1 cellular context compared by ENCODE assay signal in the genomic region with DNA sequence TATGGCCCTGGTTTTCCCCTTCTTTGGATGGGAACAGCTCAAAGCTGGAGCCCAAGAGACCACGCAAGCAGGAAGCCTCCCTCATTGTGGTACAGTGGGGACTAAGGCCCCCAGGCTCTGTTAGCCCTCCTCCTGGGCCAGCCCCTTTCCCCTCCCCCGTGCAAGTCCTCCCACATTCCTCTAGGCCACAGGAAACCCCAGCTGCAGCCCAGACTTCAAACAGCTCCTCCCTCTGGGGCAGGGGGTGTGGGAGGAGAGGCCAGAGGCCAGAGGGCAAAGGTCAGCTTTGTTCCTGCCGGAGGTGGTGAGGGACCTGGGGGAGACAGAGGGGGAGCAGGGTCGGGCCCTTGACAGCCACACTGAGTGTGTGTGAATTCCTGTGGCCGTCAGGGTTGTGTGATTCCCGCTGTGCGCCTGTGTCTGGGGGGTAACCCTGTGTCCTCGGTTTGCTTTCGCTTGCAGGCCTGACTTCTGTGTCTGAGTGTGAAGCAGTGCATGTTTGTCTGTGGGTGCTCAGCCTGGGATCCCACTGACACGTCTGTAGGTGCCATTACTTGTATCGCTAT.
A peak's percentile ranks its signal among the peaks of the same experiment; 100 is the strongest.
TF ChIP-seq lines count a peak whose summit lies in the region.

No MANE protein-coding gene starts in this region.

TF ChIP-seq in HepG2, 621 proteins besides CTCF, POLR2A, EP300 and RAD21 (continues in another document):
- TF ChIP-seq ZNF781 (CRISPR knock-in tag; IDR thresholded peaks at IDR 0.05; ENCODE audit: borderline replicate concordance, not compliant biosample characterization) (no peak), MTA3 (CRISPR knock-in tag; IDR thresholded peaks at IDR 0.05) (no peak), SPEN (CRISPR knock-in tag; IDR thresholded peaks at IDR 0.05; ENCODE audit: low read depth) (peak; percentile 73; the same call in 1 of the 2 replicates), EEA1 (CRISPR knock-in tag; IDR thresholded peaks at IDR 0.05; ENCODE audit: borderline replicate concordance) (no peak), ATM (IDR thresholded peaks at IDR 0.05; ENCODE audit: borderline replicate concordance) (no peak), SMAD9 (CRISPR knock-in tag; IDR thresholded peaks at IDR 0.05) (no peak), NFE2L2 (IDR thresholded peaks at IDR 0.05; ENCODE audit: low read length) (no peak), ZNF12 (CRISPR knock-in tag; IDR thresholded peaks at IDR 0.05) (0 out of 2 replicates have a peak, but pooled peaks have one; percentile 30), TRAFD1 (CRISPR knock-in tag; IDR thresholded peaks at IDR 0.05; ENCODE audit: borderline replicate concordance) (no peak), NFE2L1 (CRISPR knock-in tag; IDR thresholded peaks at IDR 0.05; ENCODE audit: borderline replicate concordance) (no peak), HBP1 (CRISPR knock-in tag; IDR thresholded peaks at IDR 0.05; ENCODE audit: low read depth) (peak; percentile 67; the same call in 1 of the 2 replicates), SRSF1 (optimal IDR thresholded peaks at IDR 0.05; ENCODE audit: low read depth, low read length) (peak; percentile 91), DPF2 (CRISPR knock-in tag; IDR thresholded peaks at IDR 0.05; ENCODE audit: borderline replicate concordance, low read depth) (peak; percentile 96), HOXA7 (CRISPR knock-in tag; IDR thresholded peaks at IDR 0.05) (no peak), ZNF343 (CRISPR knock-in tag; IDR thresholded peaks at IDR 0.05) (0 out of 2 replicates have a peak, but pooled peaks have one; percentile 50), FOXO1 (CRISPR knock-in tag; IDR thresholded peaks at IDR 0.05) (no peak), KLF9 (CRISPR knock-in tag; IDR thresholded peaks at IDR 0.05; ENCODE audit: low read depth) (no peak), RFXANK (CRISPR knock-in tag; IDR thresholded peaks at IDR 0.05) (no peak), NFYB (CRISPR knock-in tag; IDR thresholded peaks at IDR 0.05) (no peak), RFX3 (CRISPR knock-in tag; IDR thresholded peaks at IDR 0.05) (no peak), SALL1 (CRISPR knock-in tag; IDR thresholded peaks at IDR 0.05) (peak; percentile 96), ZNF574 (CRISPR knock-in tag; IDR thresholded peaks at IDR 0.05) (peak; percentile 85), SMYD3 (CRISPR knock-in tag; IDR thresholded peaks at IDR 0.05) (0 out of 2 replicates have a peak, but pooled peaks have one; percentile 13), SETDB1 (CRISPR knock-in tag; IDR thresholded peaks at IDR 0.05; ENCODE audit: borderline replicate concordance) (no peak), FOSL2 (CRISPR knock-in tag; IDR thresholded peaks at IDR 0.05) (peak; percentile 76), NCOA2 (CRISPR knock-in tag; IDR thresholded peaks at IDR 0.05) (peak; percentile 94), ATF7 (IDR thresholded peaks at IDR 0.05) (no peak), ATF7 (CRISPR knock-in tag; IDR thresholded peaks at IDR 0.05) (no peak; the same call in 1 of the 2 replicates), HNRNPK (IDR thresholded peaks at IDR 0.05; ENCODE audit: low read depth, low read length, poor library complexity, severe bottlenecking) (no peak), ZNF207 (IDR thresholded peaks at IDR 0.05; ENCODE audit: borderline replicate concordance) (no peak), ZFY (CRISPR knock-in tag; IDR thresholded peaks at IDR 0.05) (peak; percentile 68), RAD51 (IDR thresholded peaks at IDR 0.05; ENCODE audit: borderline replicate concordance) (no peak), ZNF33A (CRISPR knock-in tag; IDR thresholded peaks at IDR 0.05; ENCODE audit: borderline replicate concordance) (no peak), MXI1 (IDR thresholded peaks at IDR 0.05; ENCODE audit: borderline replicate concordance, low read depth, low read length) (no peak; the same call in 2 of the 3 replicates), MATR3 (CRISPR knock-in tag; IDR thresholded peaks at IDR 0.05) (no peak), KDM1A (CRISPR knock-in tag; IDR thresholded peaks at IDR 0.05) (peak; percentile 82)
- TF ChIP-seq, protein P1, sequence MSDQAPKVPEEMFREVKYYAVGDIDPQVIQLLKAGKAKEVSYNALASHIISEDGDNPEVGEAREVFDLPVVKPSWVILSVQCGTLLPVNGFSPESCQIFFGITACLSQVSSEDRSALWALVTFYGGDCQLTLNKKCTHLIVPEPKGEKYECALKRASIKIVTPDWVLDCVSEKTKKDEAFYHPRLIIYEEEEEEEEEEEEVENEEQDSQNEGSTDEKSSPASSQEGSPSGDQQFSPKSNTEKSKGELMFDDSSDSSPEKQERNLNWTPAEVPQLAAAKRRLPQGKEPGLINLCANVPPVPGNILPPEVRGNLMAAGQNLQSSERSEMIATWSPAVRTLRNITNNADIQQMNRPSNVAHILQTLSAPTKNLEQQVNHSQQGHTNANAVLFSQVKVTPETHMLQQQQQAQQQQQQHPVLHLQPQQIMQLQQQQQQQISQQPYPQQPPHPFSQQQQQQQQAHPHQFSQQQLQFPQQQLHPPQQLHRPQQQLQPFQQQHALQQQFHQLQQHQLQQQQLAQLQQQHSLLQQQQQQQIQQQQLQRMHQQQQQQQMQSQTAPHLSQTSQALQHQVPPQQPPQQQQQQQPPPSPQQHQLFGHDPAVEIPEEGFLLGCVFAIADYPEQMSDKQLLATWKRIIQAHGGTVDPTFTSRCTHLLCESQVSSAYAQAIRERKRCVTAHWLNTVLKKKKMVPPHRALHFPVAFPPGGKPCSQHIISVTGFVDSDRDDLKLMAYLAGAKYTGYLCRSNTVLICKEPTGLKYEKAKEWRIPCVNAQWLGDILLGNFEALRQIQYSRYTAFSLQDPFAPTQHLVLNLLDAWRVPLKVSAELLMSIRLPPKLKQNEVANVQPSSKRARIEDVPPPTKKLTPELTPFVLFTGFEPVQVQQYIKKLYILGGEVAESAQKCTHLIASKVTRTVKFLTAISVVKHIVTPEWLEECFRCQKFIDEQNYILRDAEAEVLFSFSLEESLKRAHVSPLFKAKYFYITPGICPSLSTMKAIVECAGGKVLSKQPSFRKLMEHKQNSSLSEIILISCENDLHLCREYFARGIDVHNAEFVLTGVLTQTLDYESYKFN (CRISPR knock-in tag; conservative IDR thresholded peaks at IDR 0.05), result peak; percentile 99
- TF ChIP-seq, protein P2, sequence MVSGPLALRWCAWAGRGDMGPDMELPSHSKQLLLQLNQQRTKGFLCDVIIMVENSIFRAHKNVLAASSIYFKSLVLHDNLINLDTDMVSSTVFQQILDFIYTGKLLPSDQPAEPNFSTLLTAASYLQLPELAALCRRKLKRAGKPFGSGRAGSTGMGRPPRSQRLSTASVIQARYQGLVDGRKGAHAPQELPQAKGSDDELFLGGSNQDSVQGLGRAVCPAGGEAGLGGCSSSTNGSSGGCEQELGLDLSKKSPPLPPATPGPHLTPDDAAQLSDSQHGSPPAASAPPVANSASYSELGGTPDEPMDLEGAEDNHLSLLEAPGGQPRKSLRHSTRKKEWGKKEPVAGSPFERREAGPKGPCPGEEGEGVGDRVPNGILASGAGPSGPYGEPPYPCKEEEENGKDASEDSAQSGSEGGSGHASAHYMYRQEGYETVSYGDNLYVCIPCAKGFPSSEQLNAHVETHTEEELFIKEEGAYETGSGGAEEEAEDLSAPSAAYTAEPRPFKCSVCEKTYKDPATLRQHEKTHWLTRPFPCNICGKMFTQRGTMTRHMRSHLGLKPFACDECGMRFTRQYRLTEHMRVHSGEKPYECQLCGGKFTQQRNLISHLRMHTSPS (CRISPR knock-in tag; IDR thresholded peaks at IDR 0.05; ENCODE audit: low read depth), result no peak
- TF ChIP-seq, protein P3, sequence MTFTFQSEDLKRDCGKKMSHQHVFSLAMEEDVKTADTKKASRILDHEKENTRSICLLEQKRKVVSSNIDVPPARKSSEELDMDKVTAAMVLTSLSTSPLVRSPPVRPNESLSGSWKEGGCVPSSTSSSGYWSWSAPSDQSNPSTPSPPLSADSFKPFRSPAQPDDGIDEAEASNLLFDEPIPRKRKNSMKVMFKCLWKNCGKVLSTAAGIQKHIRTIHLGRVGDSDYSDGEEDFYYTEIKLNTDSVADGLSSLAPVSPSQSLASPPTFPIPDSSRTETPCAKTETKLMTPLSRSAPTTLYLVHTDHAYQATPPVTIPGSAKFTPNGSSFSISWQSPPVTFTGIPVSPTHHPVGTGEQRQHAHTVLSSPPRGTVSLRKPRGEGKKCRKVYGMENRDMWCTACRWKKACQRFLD (CRISPR knock-in tag; IDR thresholded peaks at IDR 0.05; ENCODE audit: borderline replicate concordance), result peak; percentile 53; the same call in 1 of the 2 replicates
- TF ChIP-seq, protein P4, sequence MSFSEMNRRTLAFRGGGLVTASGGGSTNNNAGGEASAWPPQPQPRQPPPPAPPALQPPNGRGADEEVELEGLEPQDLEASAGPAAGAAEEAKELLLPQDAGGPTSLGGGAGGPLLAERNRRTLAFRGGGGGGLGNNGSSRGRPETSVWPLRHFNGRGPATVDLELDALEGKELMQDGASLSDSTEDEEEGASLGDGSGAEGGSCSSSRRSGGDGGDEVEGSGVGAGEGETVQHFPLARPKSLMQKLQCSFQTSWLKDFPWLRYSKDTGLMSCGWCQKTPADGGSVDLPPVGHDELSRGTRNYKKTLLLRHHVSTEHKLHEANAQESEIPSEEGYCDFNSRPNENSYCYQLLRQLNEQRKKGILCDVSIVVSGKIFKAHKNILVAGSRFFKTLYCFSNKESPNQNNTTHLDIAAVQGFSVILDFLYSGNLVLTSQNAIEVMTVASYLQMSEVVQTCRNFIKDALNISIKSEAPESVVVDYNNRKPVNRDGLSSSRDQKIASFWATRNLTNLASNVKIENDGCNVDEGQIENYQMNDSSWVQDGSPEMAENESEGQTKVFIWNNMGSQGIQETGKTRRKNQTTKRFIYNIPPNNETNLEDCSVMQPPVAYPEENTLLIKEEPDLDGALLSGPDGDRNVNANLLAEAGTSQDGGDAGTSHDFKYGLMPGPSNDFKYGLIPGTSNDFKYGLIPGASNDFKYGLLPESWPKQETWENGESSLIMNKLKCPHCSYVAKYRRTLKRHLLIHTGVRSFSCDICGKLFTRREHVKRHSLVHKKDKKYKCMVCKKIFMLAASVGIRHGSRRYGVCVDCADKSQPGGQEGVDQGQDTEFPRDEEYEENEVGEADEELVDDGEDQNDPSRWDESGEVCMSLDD (CRISPR knock-in tag; IDR thresholded peaks at IDR 0.05; ENCODE audit: borderline replicate concordance), result peak; percentile 95
- TF ChIP-seq, protein P5, sequence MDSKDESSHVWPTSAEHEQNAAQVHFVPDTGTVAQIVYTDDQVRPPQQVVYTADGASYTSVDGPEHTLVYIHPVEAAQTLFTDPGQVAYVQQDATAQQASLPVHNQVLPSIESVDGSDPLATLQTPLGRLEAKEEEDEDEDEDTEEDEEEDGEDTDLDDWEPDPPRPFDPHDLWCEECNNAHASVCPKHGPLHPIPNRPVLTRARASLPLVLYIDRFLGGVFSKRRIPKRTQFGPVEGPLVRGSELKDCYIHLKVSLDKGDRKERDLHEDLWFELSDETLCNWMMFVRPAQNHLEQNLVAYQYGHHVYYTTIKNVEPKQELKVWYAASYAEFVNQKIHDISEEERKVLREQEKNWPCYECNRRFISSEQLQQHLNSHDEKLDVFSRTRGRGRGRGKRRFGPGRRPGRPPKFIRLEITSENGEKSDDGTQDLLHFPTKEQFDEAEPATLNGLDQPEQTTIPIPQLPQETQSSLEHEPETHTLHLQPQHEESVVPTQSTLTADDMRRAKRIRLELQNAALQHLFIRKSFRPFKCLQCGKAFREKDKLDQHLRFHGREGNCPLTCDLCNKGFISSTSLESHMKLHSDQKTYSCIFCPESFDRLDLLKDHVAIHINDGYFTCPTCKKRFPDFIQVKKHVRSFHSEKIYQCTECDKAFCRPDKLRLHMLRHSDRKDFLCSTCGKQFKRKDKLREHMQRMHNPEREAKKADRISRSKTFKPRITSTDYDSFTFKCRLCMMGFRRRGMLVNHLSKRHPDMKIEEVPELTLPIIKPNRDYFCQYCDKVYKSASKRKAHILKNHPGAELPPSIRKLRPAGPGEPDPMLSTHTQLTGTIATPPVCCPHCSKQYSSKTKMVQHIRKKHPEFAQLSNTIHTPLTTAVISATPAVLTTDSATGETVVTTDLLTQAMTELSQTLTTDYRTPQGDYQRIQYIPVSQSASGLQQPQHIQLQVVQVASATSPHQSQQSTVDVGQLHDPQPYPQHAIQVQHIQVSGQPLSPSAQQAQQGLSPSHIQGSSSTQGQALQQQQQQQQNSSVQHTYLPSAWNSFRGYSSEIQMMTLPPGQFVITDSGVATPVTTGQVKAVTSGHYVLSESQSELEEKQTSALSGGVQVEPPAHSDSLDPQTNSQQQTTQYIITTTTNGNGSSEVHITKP (CRISPR knock-in tag; IDR thresholded peaks at IDR 0.05; ENCODE audit: low read depth), result 0 out of 2 replicates have a peak, but pooled peaks have one; percentile 56
